In genomic region chr10:128612631-128613030, GRCh38 we compare ENCODE assay signal across 34 cellular contexts.
"Had no signal": no experiment of that assay in that cellular context is flagged by ENCODE, and none has a peak within 500 bp of the region (broad histone marks: within the 10 kb centered on the region; RNA-seq: fewer than 3 reads in every experiment).

No MANE protein-coding gene starts in this region.

- DNase-seq: activated CD4-positive, alpha-beta memory T cell treated with anti-CD3 and anti-CD28 coated beads for 36 hours; activated CD4-positive, alpha-beta T cell treated with anti-CD3 and anti-CD28 coated beads for 36 hours; activated CD4-positive, CD25-positive, alpha-beta regulatory T cell; activated CD4-positive, CD25-positive, alpha-beta regulatory T cell treated with anti-CD3 and anti-CD28 coated beads, Interleukin-2, amount 50 U/mL, for 72 hours; activated CD8-positive, alpha-beta memory T cell treated with anti-CD3 and anti-CD28 coated beads, Interleukin-2, amount 10 ng/mL, durations not matched to agents 7 days and 5 days; activated CD8-positive, alpha-beta memory T cell treated with anti-CD3 and anti-CD28 coated beads, Interleukin-2, amount 50 U/mL, for 4 hours; activated CD8-positive, alpha-beta T cell treated with anti-CD3 and anti-CD28 coated beads, Interleukin-2, amount 10 ng/mL, durations not matched to agents 7 days and 5 days; activated effector memory CD4-positive, alpha-beta T cell treated with anti-CD3 and anti-CD28 coated beads, Interleukin-2, amount 50 U/mL, for 16 hours; activated naive CD4-positive, alpha-beta T cell treated with anti-CD3 and anti-CD28 coated beads for 36 hours; activated naive CD8-positive, alpha-beta T cell treated with anti-CD3 and anti-CD28 coated beads for 36 hours; activated naive CD8-positive, alpha-beta T cell treated with anti-CD3 and anti-CD28 coated beads, Interleukin-2, amount 50 U/mL, for 24 hours; activated T-cell treated with anti-CD3 and anti-CD28 coated beads, Interleukin-2, amount 50 U/mL, for 1 hour; activated T-cell treated with anti-CD3 and anti-CD28 coated beads, Interleukin-2, amount 50 U/mL, for 48 hours; adrenal gland; amygdala; aorta; body of pancreas; caudate nucleus; effector CD8-positive, alpha-beta T cell; erythroblast; esophagus squamous epithelium; foreskin melanocyte; heart right ventricle; T-helper 1 cell; T-helper 17 cell; T1000 had no signal

- H3K36me3 Mint-ChIP-seq: activated CD4-positive, alpha-beta memory T cell treated with anti-CD3 and anti-CD28 coated beads for 36 hours; activated CD8-positive, alpha-beta memory T cell treated with anti-CD3 and anti-CD28 coated beads, Interleukin-2, amount 10 ng/mL, durations not matched to agents 7 days and 5 days; activated naive CD4-positive, alpha-beta T cell treated with anti-CD3 and anti-CD28 coated beads, Interleukin-2, amount 50 U/mL, for 24 hours; activated naive CD8-positive, alpha-beta T cell treated with anti-CD3 and anti-CD28 coated beads for 36 hours had no signal

- H3K27ac ChIP-seq: adrenal gland, body of pancreas, esophagus squamous epithelium, gastroesophageal sphincter, heart right ventricle had no signal

- H3K27me3 Mint-ChIP-seq: activated CD4-positive, alpha-beta memory T cell treated with anti-CD3 and anti-CD28 coated beads for 36 hours; activated CD4-positive, alpha-beta T cell treated with anti-CD3 and anti-CD28 coated beads for 36 hours; activated CD4-positive, alpha-beta T cell treated with anti-CD3 and anti-CD28 coated beads, Interleukin-2, amount 10 ng/mL, durations not matched to agents 24 days and 14 days; activated CD8-positive, alpha-beta memory T cell treated with anti-CD3 and anti-CD28 coated beads, Interleukin-2, amount 10 ng/mL, durations not matched to agents 7 days and 5 days; activated naive CD4-positive, alpha-beta T cell treated with anti-CD3 and anti-CD28 coated beads, Interleukin-2, amount 50 U/mL, for 24 hours; activated naive CD8-positive, alpha-beta T cell treated with anti-CD3 and anti-CD28 coated beads for 36 hours; activated naive CD8-positive, alpha-beta T cell treated with anti-CD3 and anti-CD28 coated beads, Interleukin-2, amount 50 U/mL, for 24 hours had no signal

- H3K4me1 ChIP-seq: adrenal gland, body of pancreas, esophagus squamous epithelium, gastroesophageal sphincter had no signal

- H3K27me3 ChIP-seq: adrenal gland, body of pancreas, esophagus squamous epithelium, gastroesophageal sphincter had no signal

- FAIRE-seq: colon, endometrium had no signal

- H3K4me3 ChIP-seq: adrenal gland, body of pancreas, esophagus squamous epithelium, gastroesophageal sphincter, heart right ventricle had no signal

- H3K4me1 Mint-ChIP-seq: activated CD4-positive, alpha-beta T cell treated with anti-CD3 and anti-CD28 coated beads for 36 hours; activated CD4-positive, alpha-beta T cell treated with anti-CD3 and anti-CD28 coated beads, Interleukin-2, amount 10 ng/mL, durations not matched to agents 24 days and 14 days; activated CD8-positive, alpha-beta memory T cell treated with anti-CD3 and anti-CD28 coated beads, Interleukin-2, amount 10 ng/mL, durations not matched to agents 7 days and 5 days; activated naive CD4-positive, alpha-beta T cell treated with anti-CD3 and anti-CD28 coated beads, Interleukin-2, amount 50 U/mL, for 24 hours; activated naive CD8-positive, alpha-beta T cell treated with anti-CD3 and anti-CD28 coated beads for 36 hours; activated naive CD8-positive, alpha-beta T cell treated with anti-CD3 and anti-CD28 coated beads, Interleukin-2, amount 50 U/mL, for 24 hours; T-helper 17 cell had no signal

- H3K27ac Mint-ChIP-seq: activated CD4-positive, alpha-beta memory T cell treated with anti-CD3 and anti-CD28 coated beads for 36 hours; activated CD4-positive, alpha-beta T cell treated with anti-CD3 and anti-CD28 coated beads for 36 hours; activated CD4-positive, alpha-beta T cell treated with anti-CD3 and anti-CD28 coated beads, Interleukin-2, amount 10 ng/mL, durations not matched to agents 24 days and 14 days; activated CD8-positive, alpha-beta memory T cell treated with anti-CD3 and anti-CD28 coated beads, Interleukin-2, amount 10 ng/mL, durations not matched to agents 7 days and 5 days; activated CD8-positive, alpha-beta T cell treated with anti-CD3 and anti-CD28 coated beads, Interleukin-2, amount 10 ng/mL, durations not matched to agents 7 days and 5 days; activated naive CD4-positive, alpha-beta T cell treated with anti-CD3 and anti-CD28 coated beads for 36 hours; activated naive CD4-positive, alpha-beta T cell treated with anti-CD3 and anti-CD28 coated beads, Interleukin-2, amount 50 U/mL, for 24 hours; activated naive CD8-positive, alpha-beta T cell treated with anti-CD3 and anti-CD28 coated beads for 36 hours; activated naive CD8-positive, alpha-beta T cell treated with anti-CD3 and anti-CD28 coated beads, Interleukin-2, amount 50 U/mL, for 24 hours; activated T-helper 1 cell treated with anti-CD3 and anti-CD28 coated beads, Interleukin-12 subunit alpha, Interleukin-12 subunit beta, Interleukin-2, Interleukin-4 antibody, amounts not matched to agents 30 ng/mL and 10 ng/mL and 1 ng/mL, durations not matched to agents 14 hours and 24 hours and 36 hours; activated T-helper 2 cell treated with anti-CD3 and anti-CD28 coated beads, Interferon-gamma antibody, Interleukin-2, Interleukin-4, amounts not matched to agents 10 μg/mL and 5 μg/mL and 100 μg/mL, durations not matched to agents 14 hours and 24 hours and 36 hours; T-helper 17 cell; T-helper 2 cell treated with Interferon-gamma antibody and Interleukin-4, amounts not matched to agents 5 μg/mL and 100 μg/mL, for 36 hours had no signal

- H3K9me3 Mint-ChIP-seq: activated CD4-positive, alpha-beta memory T cell treated with anti-CD3 and anti-CD28 coated beads for 36 hours; activated CD4-positive, alpha-beta T cell treated with anti-CD3 and anti-CD28 coated beads, Interleukin-2, amount 10 ng/mL, durations not matched to agents 24 days and 14 days; activated naive CD4-positive, alpha-beta T cell treated with anti-CD3 and anti-CD28 coated beads for 36 hours; activated naive CD4-positive, alpha-beta T cell treated with anti-CD3 and anti-CD28 coated beads, Interleukin-2, amount 50 U/mL, for 24 hours; activated naive CD8-positive, alpha-beta T cell treated with anti-CD3 and anti-CD28 coated beads, Interleukin-2, amount 50 U/mL, for 24 hours; activated T-helper 1 cell treated with anti-CD3 and anti-CD28 coated beads, Interleukin-12 subunit alpha, Interleukin-12 subunit beta, Interleukin-2, Interleukin-4 antibody, amounts not matched to agents 30 ng/mL and 10 ng/mL and 1 ng/mL, durations not matched to agents 14 hours and 24 hours and 36 hours; activated T-helper 2 cell treated with anti-CD3 and anti-CD28 coated beads, Interferon-gamma antibody, Interleukin-2, Interleukin-4, amounts not matched to agents 10 μg/mL and 5 μg/mL and 100 μg/mL, durations not matched to agents 14 hours and 24 hours and 36 hours; T-helper 2 cell treated with Interferon-gamma antibody and Interleukin-4, amounts not matched to agents 5 μg/mL and 100 μg/mL, for 36 hours had no signal

- H3K9me3 ChIP-seq: adrenal gland, body of pancreas, gastroesophageal sphincter, heart right ventricle had no signal

- ATAC-seq: activated CD4-positive, alpha-beta T cell treated with anti-CD3 and anti-CD28 coated beads for 36 hours; activated CD8-positive, alpha-beta memory T cell treated with anti-CD3 and anti-CD28 coated beads, Interleukin-2, amount 10 ng/mL, durations not matched to agents 7 days and 5 days; activated CD8-positive, alpha-beta T cell treated with anti-CD3 and anti-CD28 coated beads, Interleukin-2, amount 10 ng/mL, durations not matched to agents 7 days and 5 days; activated naive CD8-positive, alpha-beta T cell treated with anti-CD3 and anti-CD28 coated beads, Interleukin-2, amount 50 U/mL, for 24 hours; body of pancreas; gastroesophageal sphincter; heart right ventricle; T-helper 17 cell had no signal

- H3K4me3 Mint-ChIP-seq: activated CD4-positive, alpha-beta memory T cell treated with anti-CD3 and anti-CD28 coated beads for 36 hours; activated CD4-positive, alpha-beta T cell treated with anti-CD3 and anti-CD28 coated beads for 36 hours; activated CD4-positive, alpha-beta T cell treated with anti-CD3 and anti-CD28 coated beads, Interleukin-2, amount 10 ng/mL, durations not matched to agents 24 days and 14 days; activated CD8-positive, alpha-beta memory T cell treated with anti-CD3 and anti-CD28 coated beads, Interleukin-2, amount 10 ng/mL, durations not matched to agents 7 days and 5 days; activated CD8-positive, alpha-beta T cell treated with anti-CD3 and anti-CD28 coated beads, Interleukin-2, amount 10 ng/mL, durations not matched to agents 7 days and 5 days; activated naive CD4-positive, alpha-beta T cell treated with anti-CD3 and anti-CD28 coated beads for 36 hours; activated naive CD4-positive, alpha-beta T cell treated with anti-CD3 and anti-CD28 coated beads, Interleukin-2, amount 50 U/mL, for 24 hours; activated naive CD8-positive, alpha-beta T cell treated with anti-CD3 and anti-CD28 coated beads for 36 hours; activated naive CD8-positive, alpha-beta T cell treated with anti-CD3 and anti-CD28 coated beads, Interleukin-2, amount 50 U/mL, for 24 hours; activated T-helper 1 cell treated with anti-CD3 and anti-CD28 coated beads, Interleukin-12 subunit alpha, Interleukin-12 subunit beta, Interleukin-2, Interleukin-4 antibody, amounts not matched to agents 30 ng/mL and 10 ng/mL and 1 ng/mL, durations not matched to agents 14 hours and 24 hours and 36 hours; T-helper 17 cell; T-helper 2 cell treated with Interferon-gamma antibody and Interleukin-4, amounts not matched to agents 5 μg/mL and 100 μg/mL, for 36 hours had no signal

- H3K36me3 ChIP-seq: adrenal gland, esophagus squamous epithelium, gastroesophageal sphincter, heart right ventricle had no signal
